In the genomic region with DNA sequence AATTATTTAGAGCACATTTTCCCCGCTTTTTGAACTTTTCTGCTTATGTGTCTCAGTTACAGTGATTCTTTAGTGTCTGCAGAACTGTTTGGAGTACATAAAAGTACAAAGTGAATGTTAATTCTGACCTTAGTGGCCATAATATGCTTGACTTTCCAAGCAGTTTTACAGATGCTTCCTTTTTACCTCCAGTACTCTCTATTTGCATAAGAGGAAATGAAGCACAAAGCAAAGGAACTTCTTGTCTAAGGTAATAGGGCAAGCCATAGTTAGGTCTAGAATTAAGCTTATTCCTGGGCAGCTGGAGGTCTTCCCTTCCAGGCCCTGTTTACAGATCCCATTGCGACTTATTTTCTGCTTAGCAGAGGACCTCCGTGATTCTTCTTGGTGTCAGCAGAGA, we compare ENCODE assay signal across 19 cellular contexts. TPM values are rescaled to one million over a fixed set of nuclear protein-coding genes. Genes with fewer than 3 reads are reported as not detected.
DNase-seq lines count a peak whose midpoint lies in the region; ATAC-seq and TF ChIP-seq lines count a peak whose summit lies in the region.
"Had no signal": no experiment of that assay in that cellular context is flagged by ENCODE, and none has a peak within 500 bp of the region (broad histone marks: within the 10 kb centered on the region; RNA-seq: fewer than 3 reads in every experiment).

No MANE protein-coding gene starts in this region.

- peaks cover 3% of the 10 kb centered on the region for H3K27me3 Mint-ChIP-seq in brain
- H3K27me3 Mint-ChIP-seq in type B pancreatic cell, result no peaks in the 10 kb centered on the region

- H3K27me3 ChIP-seq in left ventricle myocardium inferior (ENCODE audit: low read depth) (no peaks in the 10 kb centered on the region), right cardiac atrium (ENCODE audit: control insufficient read depth, insufficient read depth) (no peaks in the 10 kb centered on the region), suprapubic skin (no peaks in the 10 kb centered on the region), upper lobe of left lung (no peaks in the 10 kb centered on the region)
- H3K27me3 ChIP-seq: ascending aorta, colonic mucosa, Peyer's patch had no signal

- H3K36me3 Mint-ChIP-seq in brain (peaks cover 22% of the 10 kb centered on the region), type B pancreatic cell (peaks cover 6% of the 10 kb centered on the region)

- WGBS in right cardiac atrium, result 78% methylated on average over 3 of the region's 3 CpGs
- 84% methylated on average over 3 of the region's 3 CpGs for WGBS in suprapubic skin
- WGBS in upper lobe of left lung, 2 donors, result 81 to 93% methylated on average over 3 of the region's 3 CpGs

- H3K4me3 ChIP-seq in left ventricle myocardium inferior (no peak overlapping the region), right cardiac atrium (ENCODE audit: low read length) (no peak overlapping the region), suprapubic skin (no peak overlapping the region), upper lobe of left lung (no peak overlapping the region)
- H3K4me3 ChIP-seq: ascending aorta, colonic mucosa, GM23248, Peyer's patch had no signal

- H3K36me3 ChIP-seq in left ventricle myocardium inferior (peaks cover 17% of the 10 kb centered on the region), suprapubic skin (peaks cover 6% of the 10 kb centered on the region), upper lobe of left lung (peaks cover 0 to 16% (median 6%) of the 10 kb centered on the region in 4 donors)
- H3K36me3 ChIP-seq: colonic mucosa had no signal

- TF ChIP-seq EP300 in suprapubic skin (IDR thresholded peaks at IDR 0.05) (no peak), upper lobe of left lung (IDR thresholded peaks at IDR 0.05) (no peak)

- DNase-seq in left ventricle myocardium inferior (no peak), right cardiac atrium (no peak), Kasumi-1 (lab: John Stamatoyannopoulos, UW) (peak; percentile 14 to 31), type B pancreatic cell (ENCODE audit: extremely low spot score, unreplicated experiment) (no peak), suprapubic skin (ENCODE audit: low spot score in 2 of 2) (no peak), upper lobe of left lung (no peak)
- DNase-seq: activated effector memory CD4-positive, alpha-beta T cell treated with Interleukin-2 at 50 U/mL for 16 hours; colonic mucosa; foreskin fibroblast; GM23248; kidney glomerular epithelial cell; NCI-H1436; NCI-H748 treated with DMSO at 0.1 percent for 48 hours; Peyer's patch had no signal

- H3K4me1 ChIP-seq in left ventricle myocardium inferior (peaks cover 89% of the 10 kb centered on the region), right cardiac atrium (ENCODE audit: control insufficient read depth, insufficient read depth, low read length) (peaks cover 15% of the 10 kb centered on the region), suprapubic skin (peaks cover 50% of the 10 kb centered on the region), upper lobe of left lung (peaks cover 49 to 64% (median 52%) of the 10 kb centered on the region in 4 donors)

- H3K4me3 Mint-ChIP-seq in brain (peak overlapping the region in 3 of 5 experiments; percentile 20 to 78 (median 49)), type B pancreatic cell (peak overlapping the region; percentile 37)

- H3K27ac Mint-ChIP-seq in brain (peak overlapping the region in 1 of 5 experiments; percentile 49), type B pancreatic cell (no peak overlapping the region)

- H3K27ac ChIP-seq in left ventricle myocardium inferior (replicated peaks) (peak overlapping the region; percentile 36), right cardiac atrium (ENCODE audit: low read length) (no peak overlapping the region), suprapubic skin (no peak overlapping the region), upper lobe of left lung (no peak overlapping the region)
- H3K27ac ChIP-seq: ascending aorta, colonic mucosa, GM23248, KMS-11 had no signal

- ATAC-seq in right cardiac atrium (no peak), HG02798 (IDR thresholded peaks at IDR 0.05; ENCODE audit: poor library complexity, unreplicated experiment) (no peak), upper lobe of left lung (ENCODE audit: low FRiP score in 2 of 2) (no peak)
- ATAC-seq: SK-N-SH treated with all-trans-retinoic acid at 6 μM for 48 hours had no signal

- no peaks in the 10 kb centered on the region for H3K9me3 ChIP-seq in left ventricle myocardium inferior (replicated peaks)
- no peaks in the 10 kb centered on the region for H3K9me3 ChIP-seq in right cardiac atrium (ENCODE audit: control insufficient read depth, low read length)
- H3K9me3 ChIP-seq in suprapubic skin, result no peaks in the 10 kb centered on the region
- H3K9me3 ChIP-seq in upper lobe of left lung, result no peaks in the 10 kb centered on the region
- H3K9me3 ChIP-seq: ascending aorta, colonic mucosa, Peyer's patch had no signal

- no peak for TF ChIP-seq CTCF in left ventricle myocardium inferior (IDR thresholded peaks at IDR 0.05; ENCODE audit: borderline replicate concordance)
- no peak for TF ChIP-seq CTCF in brain (conservative IDR thresholded peaks at IDR 0.05)
- no peak for TF ChIP-seq CTCF in type B pancreatic cell (conservative IDR thresholded peaks at IDR 0.05)
- TF ChIP-seq CTCF in suprapubic skin (IDR thresholded peaks at IDR 0.05), result no peak
- no peak for TF ChIP-seq CTCF in upper lobe of left lung (IDR thresholded peaks at IDR 0.05)

- peaks cover 82% of the 10 kb centered on the region for H3K4me1 Mint-ChIP-seq in brain
- peaks cover 61% of the 10 kb centered on the region for H3K4me1 Mint-ChIP-seq in type B pancreatic cell (ENCODE audit: unreplicated experiment)

- intact Hi-C loops in left ventricle myocardium inferior (cut with micrococcal nuclease), result no loop called here
- intact Hi-C loops in right cardiac atrium (cut with DNase I), result no loop called here

- H3K9me3 Mint-ChIP-seq in brain, result no peaks in the 10 kb centered on the region
- H3K9me3 Mint-ChIP-seq in type B pancreatic cell, result no peaks in the 10 kb centered on the region

- TF ChIP-seq POLR2A in suprapubic skin (IDR thresholded peaks at IDR 0.05), result no peak
- TF ChIP-seq POLR2A in upper lobe of left lung (IDR thresholded peaks at IDR 0.05), result no peak

RNA-seq across cellular contexts. Expression of gene GTPBP1, which starts 3.6 kb away (rescaled TPM):
- total RNA-seq in left ventricle myocardium inferior (28.9 TPM), right cardiac atrium (10 to 100 TPM; 29.1 to 34.5 (median 30.9) TPM), type B pancreatic cell (ENCODE audit: low replicate concordance) (47.1 and 60.1 TPM in 2 replicates), suprapubic skin (100 to 1,000 TPM in 1 of 4 donors, 10 to 100 TPM in 3; 73.0 to 100 (median 76.8) TPM), upper lobe of left lung (100 to 1,000 TPM in 2 of 6 donors, 10 to 100 TPM in 4; 57.9 to 176 (median 73.6) TPM)
- polyA plus RNA-seq in right cardiac atrium (19.1 TPM), brain (ENCODE audit: insufficient read depth, low read depth, low replicate concordance) (80.4 TPM)

RNA-seq across cellular contexts. Expression of gene JOSD1, which starts 8.6 kb away (rescaled TPM):
- total RNA-seq in left ventricle myocardium inferior (18.7 TPM), right cardiac atrium (10 to 100 TPM; 21.4 to 28.6 (median 22.5) TPM), type B pancreatic cell (ENCODE audit: low replicate concordance) (43.4 and 51.8 TPM in 2 replicates), suprapubic skin (10 to 100 TPM; 51.4 to 87.4 (median 62.3) TPM), upper lobe of left lung (10 to 100 TPM; 47.1 to 84.8 (median 67.3) TPM)
- polyA plus RNA-seq in right cardiac atrium (14.3 TPM), brain (ENCODE audit: insufficient read depth, low read depth, low replicate concordance) (45.7 TPM)

RNA-seq across cellular contexts. Expression of gene TOMM22, which starts 27.5 kb away (rescaled TPM):
- total RNA-seq in left ventricle myocardium inferior (66.6 TPM), right cardiac atrium (10 to 100 TPM; 57.8 to 67.3 (median 59.9) TPM), type B pancreatic cell (ENCODE audit: low replicate concordance) (80.8 and 91.6 TPM in 2 replicates), suprapubic skin (10 to 100 TPM; 15.6 to 56.2 (median 36.7) TPM), upper lobe of left lung (10 to 100 TPM in 5 of 6 donors, 1 to 10 TPM in 1; 9.4 to 60.3 (median 24.1) TPM)
- polyA plus RNA-seq in right cardiac atrium (41.0 TPM), brain (ENCODE audit: insufficient read depth, low read depth, low replicate concordance) (72.7 TPM)

RNA-seq across cellular contexts. Expression of gene SUN2, which starts 46.5 kb away (rescaled TPM):
- total RNA-seq in left ventricle myocardium inferior, result 116 TPM
- total RNA-seq in right cardiac atrium, result 100 to 1,000 TPM; 103 to 123 (median 116) TPM
- 61.7 TPM for polyA plus RNA-seq in right cardiac atrium
- 251 TPM for polyA plus RNA-seq in brain (ENCODE audit: insufficient read depth, low read depth, low replicate concordance)
- 43.5 and 70.5 TPM in 2 replicates for total RNA-seq in type B pancreatic cell (ENCODE audit: low replicate concordance)
- 100 to 1,000 TPM; 186 to 262 (median 232) TPM for total RNA-seq in suprapubic skin
- 100 to 1,000 TPM; 191 to 436 (median 275) TPM for total RNA-seq in upper lobe of left lung

RNA-seq across cellular contexts. Expression of gene CBY1, which starts 52.9 kb away (rescaled TPM):
- total RNA-seq in left ventricle myocardium inferior, result 44.4 TPM
- total RNA-seq in right cardiac atrium, result 10 to 100 TPM; 35.6 to 45.3 (median 40.9) TPM
- polyA plus RNA-seq in right cardiac atrium, result 63.0 TPM
- polyA plus RNA-seq in brain (ENCODE audit: insufficient read depth, low read depth, low replicate concordance), result 57.4 TPM
- 48.9 and 53.5 TPM in 2 replicates for total RNA-seq in type B pancreatic cell (ENCODE audit: low replicate concordance)
- 10 to 100 TPM in 3 of 4 donors, 1 to 10 TPM in 1; 9.9 to 25.7 (median 15.4) TPM for total RNA-seq in suprapubic skin
- total RNA-seq in upper lobe of left lung, result 10 to 100 TPM; 15.8 to 30.3 (median 23.5) TPM

Comparison
In these comparisons a context has a peak if more than half of its experiments do, and no peak if none do; other contexts are left out.
1. DNase-seq: peak in Kasumi-1 (2 of 2); none in left ventricle myocardium inferior (single experiment), right cardiac atrium (0 of 3), type B pancreatic cell (single experiment), suprapubic skin (0 of 2) and upper lobe of left lung (0 of 2).